In genomic region chr19:6048348-6048747, GRCh38 we compare ENCODE assay signal across 1 cellular context.
TF ChIP-seq lines count a peak whose summit lies in the region.

No MANE protein-coding gene starts in this region.

TF ChIP-seq in IMR-90, 13 proteins besides CTCF, POLR2A, EP300 and RAD21:
- no peak for TF ChIP-seq CHD1 (IDR thresholded peaks at IDR 0.05; ENCODE audit: low read depth, low read length)
- TF ChIP-seq BHLHE40 (IDR thresholded peaks at IDR 0.05; ENCODE audit: low read depth, low read length): no peak
- no peak for TF ChIP-seq USF2 (IDR thresholded peaks at IDR 0.05; ENCODE audit: low read depth, low read length)
- TF ChIP-seq RCOR1 (IDR thresholded peaks at IDR 0.05; ENCODE audit: insufficient replicate concordance, low read length): no peak
- TF ChIP-seq NFE2L2 (IDR thresholded peaks at IDR 0.05; ENCODE audit: low read depth, low read length): no peak
- no peak for TF ChIP-seq SMC3 (IDR thresholded peaks at IDR 0.05; ENCODE audit: low read depth, low read length)
- no peak for TF ChIP-seq MXI1 (IDR thresholded peaks at IDR 0.05; ENCODE audit: borderline replicate concordance, low read depth, low read length)
- no peak for TF ChIP-seq FOS (IDR thresholded peaks at IDR 0.05; ENCODE audit: low read depth, low read length)
- TF ChIP-seq ELK1 (IDR thresholded peaks at IDR 0.05; ENCODE audit: borderline replicate concordance, low read depth, low read length): no peak
- no peak for TF ChIP-seq MAFK (IDR thresholded peaks at IDR 0.05; ENCODE audit: low read depth, low read length)
- no peak for TF ChIP-seq RFX5 (IDR thresholded peaks at IDR 0.05; ENCODE audit: low read depth, low read length)
- no peak for TF ChIP-seq MAZ (IDR thresholded peaks at IDR 0.05; ENCODE audit: borderline replicate concordance, low read depth, low read length)
- TF ChIP-seq CEBPB (IDR thresholded peaks at IDR 0.05; ENCODE audit: low read depth, low read length): no peak
